In the genomic region with DNA sequence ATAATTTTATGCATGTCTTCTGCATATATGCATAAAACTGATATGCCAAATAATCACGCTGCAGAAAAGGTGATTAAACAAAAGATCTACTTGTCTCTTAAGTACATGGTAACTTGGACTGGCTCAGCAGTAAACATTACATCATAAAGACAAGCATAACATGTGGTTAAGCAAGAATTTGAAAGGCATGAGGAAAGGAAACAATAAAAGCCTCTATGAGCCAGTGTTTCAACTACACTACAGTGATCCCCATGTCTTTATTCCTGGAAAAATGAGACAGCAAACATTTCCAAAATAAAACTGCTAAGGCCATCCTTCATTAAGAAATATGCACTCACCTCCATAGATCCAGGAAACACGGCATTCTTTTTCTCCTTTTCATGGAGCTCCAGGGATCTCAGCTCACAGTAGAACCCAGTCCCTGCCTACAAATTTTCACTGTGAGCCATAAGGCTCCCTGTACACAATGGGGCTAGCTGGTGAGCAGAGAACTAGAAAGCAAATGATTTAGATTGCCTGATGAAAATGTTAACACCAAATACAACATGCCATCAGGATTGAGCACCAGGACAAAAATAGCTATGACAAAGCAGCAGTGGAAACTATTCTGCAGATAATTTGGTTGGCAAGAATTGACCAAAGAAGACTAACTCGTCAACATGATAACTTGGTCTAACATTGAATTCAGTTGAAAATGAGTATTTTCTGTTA, we compare ENCODE assay signal across 11 cellular contexts.
DNase-seq lines count a peak whose midpoint lies in the region; ATAC-seq and TF ChIP-seq lines count a peak whose summit lies in the region.
"Had no signal": no experiment of that assay in that cellular context is flagged by ENCODE, and none has a peak within 500 bp of the region (broad histone marks: within the 10 kb centered on the region; RNA-seq: fewer than 3 reads in every experiment).

No MANE protein-coding gene starts in this region.

- peak; percentile 23 for DNase-seq in RWPE1 (ENCODE audit: low spot score)
- DNase-seq in fibroblast of the aortic adventitia (ENCODE audit: low read depth) = peak; percentile 89
- DNase-seq in uterus = no peak
- DNase-seq in T-helper 2 cell treated with Interferon-gamma antibody and Interleukin-4, amounts not matched to agents 5 μg/mL and 100 μg/mL, for 36 hours (ENCODE audit: low spot score) = no peak
- no peak for DNase-seq in naive thymus-derived CD4-positive, alpha-beta T cell
- DNase-seq: NCI-H446 had no signal

- H3K4me3 ChIP-seq in HEK293 (ENCODE audit: low read depth, low read length) (no peak overlapping the region), fibroblast of the aortic adventitia (ENCODE audit: low read depth, low read length) (no peak overlapping the region), skeletal muscle satellite cell (ENCODE audit: low read length) (peak overlapping the region; percentile 54), uterus (no peak overlapping the region)
- no peak overlapping the region for H3K4me3 ChIP-seq in naive thymus-derived CD4-positive, alpha-beta T cell (ENCODE audit: low read length)

- H3K9me3 ChIP-seq in HEK293 (ENCODE audit: control insufficient read depth, insufficient read depth, low read depth, low read length) (peaks cover 2% of the 10 kb centered on the region; the same call in 1 of the 2 replicates), skeletal muscle satellite cell (replicated peaks; ENCODE audit: low read length) (no peaks in the 10 kb centered on the region), uterus (no peaks in the 10 kb centered on the region)
- no peaks in the 10 kb centered on the region for H3K9me3 ChIP-seq in naive thymus-derived CD4-positive, alpha-beta T cell (ENCODE audit: control insufficient read depth in 2 of 3, low read length in 3 of 3)

- H3K36me3 Mint-ChIP-seq in T-helper 2 cell treated with Interferon-gamma antibody and Interleukin-4, amounts not matched to agents 5 μg/mL and 100 μg/mL, for 36 hours (ENCODE audit: low read depth) = no peaks in the 10 kb centered on the region
- H3K36me3 Mint-ChIP-seq in naive thymus-derived CD4-positive, alpha-beta T cell = no peaks in the 10 kb centered on the region
- H3K36me3 Mint-ChIP-seq: activated naive CD4-positive, alpha-beta T cell treated with anti-CD3 and anti-CD28 coated beads, Interleukin-2, amount 50 U/mL, for 24 hours had no signal

- no peak for ATAC-seq in naive thymus-derived CD4-positive, alpha-beta T cell
- no peak for ATAC-seq in GM19395 (IDR thresholded peaks at IDR 0.05; ENCODE audit: unreplicated experiment)

- no peak overlapping the region for H3K27ac Mint-ChIP-seq in T-helper 2 cell treated with Interferon-gamma antibody and Interleukin-4, amounts not matched to agents 5 μg/mL and 100 μg/mL, for 36 hours
- no peak overlapping the region for H3K27ac Mint-ChIP-seq in naive thymus-derived CD4-positive, alpha-beta T cell
- H3K27ac Mint-ChIP-seq: activated naive CD4-positive, alpha-beta T cell treated with anti-CD3 and anti-CD28 coated beads, Interleukin-2, amount 50 U/mL, for 24 hours; nephron had no signal

- H3K27me3 Mint-ChIP-seq in T-helper 2 cell treated with Interferon-gamma antibody and Interleukin-4, amounts not matched to agents 5 μg/mL and 100 μg/mL, for 36 hours (ENCODE audit: low read depth) = no peaks in the 10 kb centered on the region
- H3K27me3 Mint-ChIP-seq in naive thymus-derived CD4-positive, alpha-beta T cell = no peaks in the 10 kb centered on the region
- H3K27me3 Mint-ChIP-seq: activated naive CD4-positive, alpha-beta T cell treated with anti-CD3 and anti-CD28 coated beads, Interleukin-2, amount 50 U/mL, for 24 hours had no signal

- H3K9me3 Mint-ChIP-seq in T-helper 2 cell treated with Interferon-gamma antibody and Interleukin-4, amounts not matched to agents 5 μg/mL and 100 μg/mL, for 36 hours = no peaks in the 10 kb centered on the region
- peaks cover 0 to 19% (median 7%) of the 10 kb centered on the region in 11 donors for H3K9me3 Mint-ChIP-seq in naive thymus-derived CD4-positive, alpha-beta T cell
- H3K9me3 Mint-ChIP-seq: activated naive CD4-positive, alpha-beta T cell treated with anti-CD3 and anti-CD28 coated beads, Interleukin-2, amount 50 U/mL, for 24 hours had no signal

- TF ChIP-seq CTCF in HEK293 (tag by site-specific recombination; IDR thresholded peaks at IDR 0.05) (no peak), RWPE1 (conservative IDR thresholded peaks at IDR 0.05; ENCODE audit: low read depth) (no peak), fibroblast of the aortic adventitia (IDR thresholded peaks at IDR 0.05; ENCODE audit: insufficient read depth, low read length) (no peak), uterus (IDR thresholded peaks at IDR 0.05) (no peak)

- H3K9ac ChIP-seq in skeletal muscle satellite cell (ENCODE audit: low read depth, low read length) = peak overlapping the region; percentile 69

- H3K4me3 Mint-ChIP-seq in T-helper 2 cell treated with Interferon-gamma antibody and Interleukin-4, amounts not matched to agents 5 μg/mL and 100 μg/mL, for 36 hours = no peak overlapping the region
- no peak overlapping the region for H3K4me3 Mint-ChIP-seq in naive thymus-derived CD4-positive, alpha-beta T cell
- H3K4me3 Mint-ChIP-seq: activated naive CD4-positive, alpha-beta T cell treated with anti-CD3 and anti-CD28 coated beads, Interleukin-2, amount 50 U/mL, for 24 hours; nephron had no signal

- TF ChIP-seq POLR2A in uterus (IDR thresholded peaks at IDR 0.05) = no peak

- no peaks in the 10 kb centered on the region for H3K4me1 Mint-ChIP-seq in T-helper 2 cell treated with Interferon-gamma antibody and Interleukin-4, amounts not matched to agents 5 μg/mL and 100 μg/mL, for 36 hours (ENCODE audit: low read depth)
- H3K4me1 Mint-ChIP-seq in naive thymus-derived CD4-positive, alpha-beta T cell = no peaks in the 10 kb centered on the region
- H3K4me1 Mint-ChIP-seq: activated naive CD4-positive, alpha-beta T cell treated with anti-CD3 and anti-CD28 coated beads, Interleukin-2, amount 50 U/mL, for 24 hours; nephron had no signal

- H3K27ac ChIP-seq in HEK293 (ENCODE audit: extremely low read depth, low read depth, low read length) (no peak overlapping the region; the same call in 1 of the 2 replicates), RWPE1 (no peak overlapping the region), uterus (peak overlapping the region in 1 of 2 donors; percentile 31)
- no peak overlapping the region for H3K27ac ChIP-seq in naive thymus-derived CD4-positive, alpha-beta T cell (ENCODE audit: low read depth, low read length)

- CTCF ChIA-PET in HEK293 (lab: Yijun Ruan, JAX) = no interaction called here
- CTCF ChIA-PET in RWPE1 (lab: Yijun Ruan, JAX) = no interaction called here
- CTCF ChIA-PET in naive thymus-derived CD4-positive, alpha-beta T cell (lab: Charles Lee) = no interaction called here

- H3K4me2 ChIP-seq in skeletal muscle satellite cell (ENCODE audit: low read length) = peak overlapping the region; percentile 74

- POLR2A ChIA-PET in HEK293 (lab: Yijun Ruan, JAX) (no interaction called here), RWPE1 (lab: Yijun Ruan, JAX; ENCODE audit: low non-redundant PET) (no interaction called here)
- POLR2A ChIA-PET in naive thymus-derived CD4-positive, alpha-beta T cell (lab: Charles Lee) = no interaction called here

- H3K4me1 ChIP-seq in HEK293 (ENCODE audit: control insufficient read depth, insufficient read depth, low read length) (0 out of 2 replicates have a peak, but pooled peaks cover 2% of the 10 kb centered on the region), skeletal muscle satellite cell (ENCODE audit: control insufficient read depth, insufficient read depth, low read length) (peaks cover 13% of the 10 kb centered on the region), uterus (no peaks in the 10 kb centered on the region)
- no peaks in the 10 kb centered on the region for H3K4me1 ChIP-seq in naive thymus-derived CD4-positive, alpha-beta T cell (ENCODE audit: control insufficient read depth in 2 of 2, insufficient read depth in 2 of 2, low read length in 2 of 2)

- H3K27me3 ChIP-seq in skeletal muscle satellite cell (ENCODE audit: control insufficient read depth, insufficient read depth, low read length) = no peaks in the 10 kb centered on the region
- no peaks in the 10 kb centered on the region for H3K27me3 ChIP-seq in uterus
- no peaks in the 10 kb centered on the region for H3K27me3 ChIP-seq in naive thymus-derived CD4-positive, alpha-beta T cell (ENCODE audit: control insufficient read depth in 2 of 2, insufficient read depth in 2 of 2, low read length in 2 of 2)

- no peaks in the 10 kb centered on the region for H3K36me3 ChIP-seq in HEK293 (ENCODE audit: control insufficient read depth in 2 of 2, insufficient read depth in 1 of 2, low read length in 2 of 2)
- H3K36me3 ChIP-seq in skeletal muscle satellite cell (ENCODE audit: insufficient read depth, low read length) = no peaks in the 10 kb centered on the region
- no peaks in the 10 kb centered on the region for H3K36me3 ChIP-seq in uterus
- H3K36me3 ChIP-seq in naive thymus-derived CD4-positive, alpha-beta T cell (ENCODE audit: control insufficient read depth in 2 of 3, insufficient read depth in 3 of 3, low read length in 3 of 3) = no peaks in the 10 kb centered on the region

- intact Hi-C loops in uterus (cut with DNase I; ENCODE audit: low total_unique reads) = no loop called here
- intact Hi-C loops in naive thymus-derived CD4-positive, alpha-beta T cell (cut with micrococcal nuclease) = no loop called here

TF ChIP-seq in HEK293, 187 proteins besides CTCF, POLR2A, EP300 and RAD21 (continues in another document):
- TF ChIP-seq ZBTB21 (tag by site-specific recombination; IDR thresholded peaks at IDR 0.05) (no peak), ZNF2 (tag by site-specific recombination; IDR thresholded peaks at IDR 0.05) (no peak)

Comparison
In these comparisons a context has a peak if more than half of its experiments do, and no peak if none do; other contexts are left out.
1. DNase-seq: peak in RWPE1 (single experiment) and fibroblast of the aortic adventitia (single experiment); none in uterus (0 of 2), T-helper 2 cell treated with Interferon-gamma antibody and Interleukin-4, amounts not matched to agents 5 μg/mL and 100 μg/mL, for 36 hours (single experiment) and naive thymus-derived CD4-positive, alpha-beta T cell (0 of 9).